ENCODE assay signal across 9 cellular contexts in genomic region chr6:39361657-39362486, GRCh38. TPM values are rescaled to one million over a fixed set of nuclear protein-coding genes. Genes with fewer than 3 reads are reported as not detected.
DNase-seq lines count a peak whose midpoint lies in the region; ATAC-seq and TF ChIP-seq lines count a peak whose summit lies in the region.
"Had no signal": no experiment of that assay in that cellular context is flagged by ENCODE, and none has a peak within 500 bp of the region (broad histone marks: within the 10 kb centered on the region; RNA-seq: fewer than 3 reads in every experiment).

No MANE protein-coding gene starts in this region.

- no peak overlapping the region for H3K27ac Mint-ChIP-seq in activated naive CD8-positive, alpha-beta T cell treated with anti-CD3 and anti-CD28 coated beads, Interleukin-2, amount 50 U/mL, for 24 hours

- peaks cover 2% of the 10 kb centered on the region for H3K27me3 Mint-ChIP-seq in activated naive CD8-positive, alpha-beta T cell treated with anti-CD3 and anti-CD28 coated beads, Interleukin-2, amount 50 U/mL, for 24 hours

- H3K36me3 Mint-ChIP-seq in activated naive CD8-positive, alpha-beta T cell treated with anti-CD3 and anti-CD28 coated beads, Interleukin-2, amount 50 U/mL, for 24 hours (ENCODE audit: low read depth) = no peaks in the 10 kb centered on the region

- intact Hi-C loops in left ventricle myocardium superior (cut with micrococcal nuclease) = no loop called here
- intact Hi-C loops in psoas muscle (cut with DNase I) = loop anchor here in 1 of 2 donors (10.0 kb wide), 1 partner anchor 953 kb away; no protein-coding TSS in a partner anchor

- 33 to 34% (median 34%) methylated on average over 21 of the region's 21 CpGs for WGBS in psoas muscle, 3 donors

- no peak overlapping the region for H3K4me3 ChIP-seq in psoas muscle

- no peaks in the 10 kb centered on the region for H3K27me3 ChIP-seq in psoas muscle (ENCODE audit: insufficient read depth in 3 of 3, low read length in 2 of 3)

- H3K9me3 ChIP-seq in psoas muscle = no peaks in the 10 kb centered on the region

- H3K27ac ChIP-seq in psoas muscle = no peak overlapping the region

- H3K4me3 Mint-ChIP-seq in activated naive CD8-positive, alpha-beta T cell treated with anti-CD3 and anti-CD28 coated beads, Interleukin-2, amount 50 U/mL, for 24 hours = no peak overlapping the region

- DNase-seq in CD1c-positive myeloid dendritic cell (ENCODE audit: extremely low spot score) (peak; percentile 66), LoVo (ENCODE audit: low spot score) (peak; percentile 60), RPMI8226 (peak; percentile 63), left ventricle myocardium superior (peak; percentile 63), psoas muscle (peak; percentile 50 to 73)
- DNase-seq in activated naive CD8-positive, alpha-beta T cell treated with anti-CD3 and anti-CD28 coated beads, Interleukin-2, amount 50 U/mL, for 24 hours = peak; percentile 65

- ATAC-seq in GM19372 (IDR thresholded peaks at IDR 0.05; ENCODE audit: low read depth, unreplicated experiment) = peak; percentile 71
- peak; percentile 46 for ATAC-seq in activated naive CD8-positive, alpha-beta T cell treated with anti-CD3 and anti-CD28 coated beads, Interleukin-2, amount 50 U/mL, for 24 hours
- ATAC-seq in left ventricle myocardium superior = peak; percentile 82
- peak; percentile 84 to 91 (median 86) for ATAC-seq in psoas muscle
- no peak for ATAC-seq in HG03439 (IDR thresholded peaks at IDR 0.05; ENCODE audit: unreplicated experiment)

- no peaks in the 10 kb centered on the region for H3K4me1 ChIP-seq in psoas muscle

- H3K36me3 ChIP-seq in psoas muscle (ENCODE audit: insufficient read depth in 1 of 2, low read depth in 1 of 2) = no peaks in the 10 kb centered on the region

- no peaks in the 10 kb centered on the region for H3K9me3 Mint-ChIP-seq in activated naive CD8-positive, alpha-beta T cell treated with anti-CD3 and anti-CD28 coated beads, Interleukin-2, amount 50 U/mL, for 24 hours

- H3K4me1 Mint-ChIP-seq in activated naive CD8-positive, alpha-beta T cell treated with anti-CD3 and anti-CD28 coated beads, Interleukin-2, amount 50 U/mL, for 24 hours = no peaks in the 10 kb centered on the region

- peak; percentile 78 for TF ChIP-seq CTCF in psoas muscle (IDR thresholded peaks at IDR 0.05)

RNA-seq across cellular contexts. Expression of gene KCNK16, which starts 39.4 kb away (rescaled TPM):
- total RNA-seq in left ventricle myocardium superior (not detected), psoas muscle (not detected)
- polyA plus RNA-seq in psoas muscle = not detected
- total RNA-seq: urinary bladder had no signal
- polyA plus RNA-seq: urinary bladder had no signal

RNA-seq across cellular contexts. Expression of gene KCNK17, which starts 47.7 kb away (rescaled TPM):
- not detected for total RNA-seq in left ventricle myocardium superior
- total RNA-seq in psoas muscle = not detected
- under 1 TPM in 1 of 3 donors, not detected in 2; 0.04 TPM for polyA plus RNA-seq in psoas muscle
